Comparison of ENCODE assay signal across 8 cellular contexts in genomic region chr18:47100214-47100831, GRCh38. TPM values are rescaled to one million over a fixed set of nuclear protein-coding genes. Genes with fewer than 3 reads are reported as not detected.
DNase-seq lines count a peak whose midpoint lies in the region; ATAC-seq and TF ChIP-seq lines count a peak whose summit lies in the region.

No MANE protein-coding gene starts in this region.

- no peak overlapping the region for H3K27ac ChIP-seq in lower lobe of right lung

- no peaks in the 10 kb centered on the region for H3K9me3 ChIP-seq in lower lobe of right lung

- H3K36me3 ChIP-seq in lower lobe of right lung, result peaks cover 17% of the 10 kb centered on the region

- DNase-seq in ACHN, result peak; percentile 56
- peak; percentile 62 for DNase-seq in NCI-H2196 (lab: John Stamatoyannopoulos, UW; ENCODE audit: unreplicated experiment)
- peak; percentile 36 to 46 for DNase-seq in activated CD4-positive, alpha-beta T cell treated with anti-CD3 and anti-CD28 coated beads, Interleukin-2, amount 50 U/mL, for 24 hours (ENCODE audit: low read depth in 1 of 2, low spot score in 1 of 2)
- peak; percentile 30 to 56 for DNase-seq in dermis microvascular lymphatic vessel endothelial cell (ENCODE audit: low read depth in 2 of 2)
- no peak for DNase-seq in lower lobe of right lung
- DNase-seq in stimulated activated CD8-positive, alpha-beta memory T cell treated with anti-CD3 and anti-CD28 coated beads, Interleukin-15, amount 100 ng/mL, for 24 hours (ENCODE audit: low read depth), result peak; percentile 9

- intact Hi-C loops in lower lobe of right lung (cut with DNase I), result loop anchor here (5.0 kb wide), 1 partner anchor 107 kb away; no protein-coding TSS in a partner anchor

- H3K4me3 ChIP-seq in lower lobe of right lung, result no peak overlapping the region

- ATAC-seq in GM18907 (IDR thresholded peaks at IDR 0.05; ENCODE audit: unreplicated experiment) (peak; percentile 54), lower lobe of right lung (peak; percentile 76 to 79), GM19328 (IDR thresholded peaks at IDR 0.05; ENCODE audit: unreplicated experiment) (no peak)

- no peaks in the 10 kb centered on the region for H3K27me3 ChIP-seq in lower lobe of right lung (ENCODE audit: low read depth)

- TF ChIP-seq CTCF in lower lobe of right lung (IDR thresholded peaks at IDR 0.05), result peak; percentile 75

- in situ Hi-C loops in ACHN (cut with HindIII; ENCODE audit: low pct_ligation_motif_present, low pct_unique_long_range_greater_than_20kb, low sequenced_read_pairs), result no loop called here

- H3K4me1 ChIP-seq in lower lobe of right lung, result no peaks in the 10 kb centered on the region

RNA-seq across cellular contexts. Expression of gene HDHD2, which starts 50.0 kb away (rescaled TPM):
- total RNA-seq in dermis microvascular lymphatic vessel endothelial cell, result 11.6 and 12.9 TPM in 2 replicates
- 37.7 TPM for total RNA-seq in lower lobe of right lung
